Comparison of ENCODE assay signal across 18 cellular contexts in genomic region chr11:125235006-125235405, GRCh38.
"Had no signal": no experiment of that assay in that cellular context is flagged by ENCODE, and none has a peak within 500 bp of the region (broad histone marks: within the 10 kb centered on the region; RNA-seq: fewer than 3 reads in every experiment).

No MANE protein-coding gene starts in this region.

- H3K4me1 ChIP-seq: adrenal gland, vagina had no signal

- DNase-seq: activated effector memory CD4-positive, alpha-beta T cell treated with anti-CD3 and anti-CD28 coated beads, Interleukin-2, amount 50 U/mL, for 16 hours; activated T-cell treated with anti-CD3 and anti-CD28 coated beads, Interleukin-2, amount 50 U/mL, for 72 hours; adrenal gland; effector memory CD4-positive, alpha-beta T cell; mesendoderm; natural killer cell; right cardiac atrium; stimulated activated CD4-positive, alpha-beta T cell treated with anti-CD3 and anti-CD28 coated beads, Interleukin-15, amount 100 ng/mL, for 24 hours; stimulated activated CD4-positive, alpha-beta T cell treated with anti-CD3 and anti-CD28 coated beads, Interleukin-2, amount 100 ng/mL, for 48 hours; T-helper 1 cell; T1000 had no signal

- H3K4me1 Mint-ChIP-seq: natural killer cell had no signal

- H3K27me3 ChIP-seq: adrenal gland, tibial nerve, vagina had no signal

- H3K4me3 Mint-ChIP-seq: activated T-cell treated with anti-CD3 and anti-CD28 coated beads, Interleukin-2, amount 50 U/mL, for 72 hours; dendritic cell treated with granulocyte-macrophage colony-stimulating factor and Interleukin-4, amounts not matched to agents 40 ng/mL and 50 ng/mL, for 4 days; natural killer cell; stimulated activated naive CD8-positive, alpha-beta T cell treated with anti-CD3 and anti-CD28 coated beads, Interleukin-15, Interleukin-2, amounts not matched to agents 100 ng/mL and 50 ng/mL, for 24 hours had no signal

- H3K9me3 Mint-ChIP-seq: activated T-cell treated with anti-CD3 and anti-CD28 coated beads, Interleukin-2, amount 50 U/mL, for 72 hours; natural killer cell; stimulated activated naive CD8-positive, alpha-beta T cell treated with anti-CD3 and anti-CD28 coated beads, Interleukin-15, Interleukin-2, amounts not matched to agents 100 ng/mL and 50 ng/mL, for 24 hours had no signal

- H3K9me3 ChIP-seq: adrenal gland, vagina had no signal

- H3K4me3 ChIP-seq: adrenal gland, skin epidermis, tibial nerve, vagina had no signal

- H3K27ac Mint-ChIP-seq: activated naive CD4-positive, alpha-beta T cell treated with anti-CD3 and anti-CD28 coated beads, Interleukin-2, amount 50 U/mL, for 72 hours; activated T-cell treated with anti-CD3 and anti-CD28 coated beads, Interleukin-2, amount 50 U/mL, for 72 hours; dendritic cell treated with granulocyte-macrophage colony-stimulating factor and Interleukin-4, amounts not matched to agents 40 ng/mL and 50 ng/mL, for 4 days; natural killer cell; stimulated activated naive CD8-positive, alpha-beta T cell treated with anti-CD3 and anti-CD28 coated beads, Interleukin-15, Interleukin-2, amounts not matched to agents 100 ng/mL and 50 ng/mL, for 24 hours had no signal

- H3K36me3 Mint-ChIP-seq: natural killer cell had no signal

- H3K27ac ChIP-seq: adrenal gland, skin epidermis, vagina had no signal

- H3K27me3 Mint-ChIP-seq: stimulated activated naive CD8-positive, alpha-beta T cell treated with anti-CD3 and anti-CD28 coated beads, Interleukin-15, Interleukin-2, amounts not matched to agents 100 ng/mL and 50 ng/mL, for 24 hours had no signal

- H3K36me3 ChIP-seq: adrenal gland, vagina had no signal

- ATAC-seq: activated CD4-positive, CD25-positive, alpha-beta regulatory T cell treated with anti-CD3 and anti-CD28 coated beads, Interleukin-2, amount 50 U/mL, for 24 hours; activated naive CD4-positive, alpha-beta T cell treated with anti-CD3 and anti-CD28 coated beads, Interleukin-2, amount 50 U/mL, for 72 hours; activated T-cell treated with anti-CD3 and anti-CD28 coated beads, Interleukin-2, amount 50 U/mL, for 72 hours; natural killer cell; right cardiac atrium had no signal
